In genomic region chr20:41854765-41855164, GRCh38 we compare ENCODE assay signal across 1 cellular context.
TF ChIP-seq lines count a peak whose summit lies in the region.

No MANE protein-coding gene starts in this region.

TF ChIP-seq in WTC11, 78 proteins besides CTCF, POLR2A, EP300 and RAD21 (continued from another document):
- TF ChIP-seq, protein P1, sequence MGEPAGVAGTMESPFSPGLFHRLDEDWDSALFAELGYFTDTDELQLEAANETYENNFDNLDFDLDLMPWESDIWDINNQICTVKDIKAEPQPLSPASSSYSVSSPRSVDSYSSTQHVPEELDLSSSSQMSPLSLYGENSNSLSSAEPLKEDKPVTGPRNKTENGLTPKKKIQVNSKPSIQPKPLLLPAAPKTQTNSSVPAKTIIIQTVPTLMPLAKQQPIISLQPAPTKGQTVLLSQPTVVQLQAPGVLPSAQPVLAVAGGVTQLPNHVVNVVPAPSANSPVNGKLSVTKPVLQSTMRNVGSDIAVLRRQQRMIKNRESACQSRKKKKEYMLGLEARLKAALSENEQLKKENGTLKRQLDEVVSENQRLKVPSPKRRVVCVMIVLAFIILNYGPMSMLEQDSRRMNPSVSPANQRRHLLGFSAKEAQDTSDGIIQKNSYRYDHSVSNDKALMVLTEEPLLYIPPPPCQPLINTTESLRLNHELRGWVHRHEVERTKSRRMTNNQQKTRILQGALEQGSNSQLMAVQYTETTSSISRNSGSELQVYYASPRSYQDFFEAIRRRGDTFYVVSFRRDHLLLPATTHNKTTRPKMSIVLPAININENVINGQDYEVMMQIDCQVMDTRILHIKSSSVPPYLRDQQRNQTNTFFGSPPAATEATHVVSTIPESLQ (CRISPR knock-in tag; IDR thresholded peaks at IDR 0.05) = no peak
- TF ChIP-seq FOXJ3 (CRISPR knock-in tag; IDR thresholded peaks at IDR 0.05; ENCODE audit: borderline replicate concordance) (no peak), ZNF396 (CRISPR knock-in tag; IDR thresholded peaks at IDR 0.05; ENCODE audit: borderline replicate concordance) (no peak), RORB (CRISPR knock-in tag; IDR thresholded peaks at IDR 0.05) (no peak)
